ENCODE assay signal across 8 cellular contexts in genomic region chr6:72580281-72580940, GRCh38. TPM values are rescaled to one million over a fixed set of nuclear protein-coding genes. Genes with fewer than 3 reads are reported as not detected.
DNase-seq lines count a peak whose midpoint lies in the region; ATAC-seq and TF ChIP-seq lines count a peak whose summit lies in the region.

No MANE protein-coding gene starts in this region.

- TF ChIP-seq CTCF in AG09319 (IDR thresholded peaks at IDR 0.05; ENCODE audit: low read depth, low read length) (peak; percentile 81), body of pancreas (IDR thresholded peaks at IDR 0.05) (peak; percentile 13 to 81 (median 49)), BE2C (IDR thresholded peaks at IDR 0.05; ENCODE audit: low read depth, low read length) (no peak)

- TF ChIP-seq POLR2A in body of pancreas (IDR thresholded peaks at IDR 0.05), result no peak

- no peaks in the 10 kb centered on the region for H3K27me3 ChIP-seq in body of pancreas
- H3K27me3 ChIP-seq in BE2C, result no peaks in the 10 kb centered on the region

- intact Hi-C loops in body of pancreas (cut with DNase I), result no loop called here

- DNase-seq in AG09319 (ENCODE audit: extremely low read depth, low read depth) (peak; percentile 72), NCI-H526 treated with DMSO at 0.1 percent for 48 hours (lab: John Stamatoyannopoulos, UW) (peak; percentile 16), body of pancreas (peak in 3 of 4 donors; percentile 54 to 68 (median 66)), myocyte (ENCODE audit: low read depth) (peak; percentile 83), BE2C (no peak)

- no peaks in the 10 kb centered on the region for H3K36me3 ChIP-seq in body of pancreas (replicated peaks in 1 of 2; ENCODE audit: insufficient read depth in 1 of 2, low read depth in 2 of 2)
- H3K36me3 ChIP-seq in BE2C, result no peaks in the 10 kb centered on the region

- H3K4me1 ChIP-seq in body of pancreas (no peaks in the 10 kb centered on the region), BE2C (no peaks in the 10 kb centered on the region)

- peak; percentile 66 for ATAC-seq in GM18858 (IDR thresholded peaks at IDR 0.05; ENCODE audit: unreplicated experiment)
- ATAC-seq in HG03342 (IDR thresholded peaks at IDR 0.05; ENCODE audit: unreplicated experiment), result peak; percentile 49
- peak; percentile 92 for ATAC-seq in body of pancreas
- no peak for ATAC-seq in HG02970 (IDR thresholded peaks at IDR 0.05; ENCODE audit: low FRiP score, unreplicated experiment)

- H3K27ac ChIP-seq in body of pancreas, result no peak overlapping the region

- 12 to 13% methylated on average over 6 of the region's 6 CpGs for WGBS in body of pancreas, 2 donors

- H3K4me3 ChIP-seq in body of pancreas (no peak overlapping the region), BE2C (ENCODE audit: low read depth, low read length) (no peak overlapping the region)

- no peaks in the 10 kb centered on the region for H3K9me3 ChIP-seq in body of pancreas
- no peaks in the 10 kb centered on the region for H3K9me3 ChIP-seq in BE2C

RNA-seq across cellular contexts. Expression of gene KCNQ5, which starts 41.5 kb away (rescaled TPM):
- 1 to 10 TPM; 1.0 to 1.6 TPM for total RNA-seq in body of pancreas
- 3.5 and 3.6 TPM in 2 replicates for total RNA-seq in myocyte
- polyA plus RNA-seq in myocyte (2012), result 1.8 TPM
- 6.1 TPM for polyA plus RNA-seq in BE2C (2012; ENCODE audit: insufficient read depth, insufficient read length, low read depth)
